ENCODE assay signal across 2 cellular contexts in the genomic region with DNA sequence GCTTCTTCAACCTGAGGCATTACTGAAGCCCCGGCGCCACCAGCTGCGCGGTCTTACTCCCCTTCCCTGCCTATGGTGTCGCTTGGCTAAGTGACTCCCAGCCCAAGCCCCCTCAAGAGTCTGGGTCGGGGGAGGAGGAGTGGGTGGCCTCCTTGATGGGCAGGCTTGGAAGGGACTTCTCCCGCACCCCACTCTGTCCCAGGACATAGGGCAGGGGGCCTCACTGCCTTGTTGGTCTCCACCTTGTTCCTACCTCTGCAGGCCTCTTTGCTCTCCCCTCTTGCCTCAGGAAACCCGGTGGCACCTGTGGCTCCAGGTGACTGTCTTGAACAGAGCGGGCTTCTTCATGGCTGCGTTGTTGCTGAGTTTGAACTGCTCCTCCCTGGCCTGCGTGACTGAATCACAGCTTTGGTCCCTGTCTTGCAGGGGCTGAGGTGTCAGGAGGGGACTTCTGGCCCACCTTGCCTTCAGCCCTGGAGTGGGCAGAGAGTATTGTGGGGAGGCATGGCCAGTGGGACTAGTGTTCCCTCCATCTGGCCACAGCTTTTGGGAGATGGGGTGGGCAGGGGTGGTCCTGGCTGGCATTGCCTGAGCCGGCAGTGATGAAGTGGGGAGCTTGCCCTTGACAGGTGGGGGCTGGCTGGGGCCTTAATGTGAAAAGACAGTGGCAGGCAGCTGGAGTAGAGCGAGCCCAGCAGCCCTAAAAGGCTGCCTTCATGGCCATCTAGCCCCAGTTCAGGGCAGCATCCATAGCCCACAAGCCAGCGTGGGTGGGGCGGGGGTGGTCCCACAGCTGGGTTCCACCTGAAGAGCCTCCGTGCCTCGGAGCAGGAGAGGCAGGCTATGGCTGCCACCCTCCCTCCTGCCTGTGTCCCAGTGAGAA.
TF ChIP-seq lines count a peak whose summit lies in the region.

No MANE protein-coding gene starts in this region.

TF ChIP-seq in HEK293, 187 proteins besides CTCF, POLR2A, EP300 and RAD21 (continues in another document):
- TF ChIP-seq, protein P1, sequence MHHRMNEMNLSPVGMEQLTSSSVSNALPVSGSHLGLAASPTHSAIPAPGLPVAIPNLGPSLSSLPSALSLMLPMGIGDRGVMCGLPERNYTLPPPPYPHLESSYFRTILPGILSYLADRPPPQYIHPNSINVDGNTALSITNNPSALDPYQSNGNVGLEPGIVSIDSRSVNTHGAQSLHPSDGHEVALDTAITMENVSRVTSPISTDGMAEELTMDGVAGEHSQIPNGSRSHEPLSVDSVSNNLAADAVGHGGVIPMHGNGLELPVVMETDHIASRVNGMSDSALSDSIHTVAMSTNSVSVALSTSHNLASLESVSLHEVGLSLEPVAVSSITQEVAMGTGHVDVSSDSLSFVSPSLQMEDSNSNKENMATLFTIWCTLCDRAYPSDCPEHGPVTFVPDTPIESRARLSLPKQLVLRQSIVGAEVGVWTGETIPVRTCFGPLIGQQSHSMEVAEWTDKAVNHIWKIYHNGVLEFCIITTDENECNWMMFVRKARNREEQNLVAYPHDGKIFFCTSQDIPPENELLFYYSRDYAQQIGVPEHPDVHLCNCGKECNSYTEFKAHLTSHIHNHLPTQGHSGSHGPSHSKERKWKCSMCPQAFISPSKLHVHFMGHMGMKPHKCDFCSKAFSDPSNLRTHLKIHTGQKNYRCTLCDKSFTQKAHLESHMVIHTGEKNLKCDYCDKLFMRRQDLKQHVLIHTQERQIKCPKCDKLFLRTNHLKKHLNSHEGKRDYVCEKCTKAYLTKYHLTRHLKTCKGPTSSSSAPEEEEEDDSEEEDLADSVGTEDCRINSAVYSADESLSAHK (tag by site-specific recombination; IDR thresholded peaks at IDR 0.05), result no peak
- no peak for TF ChIP-seq ZSCAN23 (tag by site-specific recombination; IDR thresholded peaks at IDR 0.05)
- TF ChIP-seq ZNF426 (tag by site-specific recombination; IDR thresholded peaks at IDR 0.05), result no peak
- TF ChIP-seq ZNF596 (tag by site-specific recombination; IDR thresholded peaks at IDR 0.05), result no peak
- TF ChIP-seq ZFHX2 (tag by site-specific recombination; conservative IDR thresholded peaks at IDR 0.05), result peak; percentile 74
- TF ChIP-seq ZFP41 (tag by site-specific recombination; IDR thresholded peaks at IDR 0.05; ENCODE audit: borderline replicate concordance), result no peak
- peak; percentile 85 for TF ChIP-seq SCRT1 (tag by site-specific recombination; IDR thresholded peaks at IDR 0.05; ENCODE audit: borderline replicate concordance)
- TF ChIP-seq SCRT2 (tag by site-specific recombination; IDR thresholded peaks at IDR 0.05), result peak; percentile 85
- no peak for TF ChIP-seq ZNF202 (tag by site-specific recombination; IDR thresholded peaks at IDR 0.05; ENCODE audit: borderline replicate concordance)
- no peak for TF ChIP-seq SETDB1 (IDR thresholded peaks at IDR 0.05; ENCODE audit: insufficient read length, low read length)
- TF ChIP-seq, protein P2, sequence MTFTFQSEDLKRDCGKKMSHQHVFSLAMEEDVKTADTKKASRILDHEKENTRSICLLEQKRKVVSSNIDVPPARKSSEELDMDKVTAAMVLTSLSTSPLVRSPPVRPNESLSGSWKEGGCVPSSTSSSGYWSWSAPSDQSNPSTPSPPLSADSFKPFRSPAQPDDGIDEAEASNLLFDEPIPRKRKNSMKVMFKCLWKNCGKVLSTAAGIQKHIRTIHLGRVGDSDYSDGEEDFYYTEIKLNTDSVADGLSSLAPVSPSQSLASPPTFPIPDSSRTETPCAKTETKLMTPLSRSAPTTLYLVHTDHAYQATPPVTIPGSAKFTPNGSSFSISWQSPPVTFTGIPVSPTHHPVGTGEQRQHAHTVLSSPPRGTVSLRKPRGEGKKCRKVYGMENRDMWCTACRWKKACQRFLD (tag by site-specific recombination; IDR thresholded peaks at IDR 0.05), result no peak
- TF ChIP-seq ZNF221 (tag by site-specific recombination; IDR thresholded peaks at IDR 0.05; ENCODE audit: borderline replicate concordance), result no peak
- TF ChIP-seq ZNF660 (tag by site-specific recombination; IDR thresholded peaks at IDR 0.05), result no peak
- no peak for TF ChIP-seq GFI1B (tag by site-specific recombination; IDR thresholded peaks at IDR 0.05)
- TF ChIP-seq ZNF248 (tag by site-specific recombination; IDR thresholded peaks at IDR 0.05), result no peak
- TF ChIP-seq ZNF37A (tag by site-specific recombination; IDR thresholded peaks at IDR 0.05), result no peak
- TF ChIP-seq ZNF10 (tag by site-specific recombination; IDR thresholded peaks at IDR 0.05), result no peak
- TF ChIP-seq, protein P3, sequence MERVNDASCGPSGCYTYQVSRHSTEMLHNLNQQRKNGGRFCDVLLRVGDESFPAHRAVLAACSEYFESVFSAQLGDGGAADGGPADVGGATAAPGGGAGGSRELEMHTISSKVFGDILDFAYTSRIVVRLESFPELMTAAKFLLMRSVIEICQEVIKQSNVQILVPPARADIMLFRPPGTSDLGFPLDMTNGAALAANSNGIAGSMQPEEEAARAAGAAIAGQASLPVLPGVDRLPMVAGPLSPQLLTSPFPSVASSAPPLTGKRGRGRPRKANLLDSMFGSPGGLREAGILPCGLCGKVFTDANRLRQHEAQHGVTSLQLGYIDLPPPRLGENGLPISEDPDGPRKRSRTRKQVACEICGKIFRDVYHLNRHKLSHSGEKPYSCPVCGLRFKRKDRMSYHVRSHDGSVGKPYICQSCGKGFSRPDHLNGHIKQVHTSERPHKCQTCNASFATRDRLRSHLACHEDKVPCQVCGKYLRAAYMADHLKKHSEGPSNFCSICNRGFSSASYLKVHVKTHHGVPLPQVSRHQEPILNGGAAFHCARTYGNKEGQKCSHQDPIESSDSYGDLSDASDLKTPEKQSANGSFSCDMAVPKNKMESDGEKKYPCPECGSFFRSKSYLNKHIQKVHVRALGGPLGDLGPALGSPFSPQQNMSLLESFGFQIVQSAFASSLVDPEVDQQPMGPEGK (tag by site-specific recombination; IDR thresholded peaks at IDR 0.05), result no peak
- no peak for TF ChIP-seq GLIS2 (tag by site-specific recombination; IDR thresholded peaks at IDR 0.05)
- TF ChIP-seq ZNF558 (tag by site-specific recombination; IDR thresholded peaks at IDR 0.05), result no peak
- no peak for TF ChIP-seq ZNF701 (tag by site-specific recombination; IDR thresholded peaks at IDR 0.05)
- TF ChIP-seq, protein P4, sequence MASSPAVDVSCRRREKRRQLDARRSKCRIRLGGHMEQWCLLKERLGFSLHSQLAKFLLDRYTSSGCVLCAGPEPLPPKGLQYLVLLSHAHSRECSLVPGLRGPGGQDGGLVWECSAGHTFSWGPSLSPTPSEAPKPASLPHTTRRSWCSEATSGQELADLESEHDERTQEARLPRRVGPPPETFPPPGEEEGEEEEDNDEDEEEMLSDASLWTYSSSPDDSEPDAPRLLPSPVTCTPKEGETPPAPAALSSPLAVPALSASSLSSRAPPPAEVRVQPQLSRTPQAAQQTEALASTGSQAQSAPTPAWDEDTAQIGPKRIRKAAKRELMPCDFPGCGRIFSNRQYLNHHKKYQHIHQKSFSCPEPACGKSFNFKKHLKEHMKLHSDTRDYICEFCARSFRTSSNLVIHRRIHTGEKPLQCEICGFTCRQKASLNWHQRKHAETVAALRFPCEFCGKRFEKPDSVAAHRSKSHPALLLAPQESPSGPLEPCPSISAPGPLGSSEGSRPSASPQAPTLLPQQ (tag by site-specific recombination; IDR thresholded peaks at IDR 0.05), result no peak
- no peak for TF ChIP-seq ZNF600 (tag by site-specific recombination; IDR thresholded peaks at IDR 0.05)
- 0 out of 2 replicates have a peak, but pooled peaks have one; percentile 15 for TF ChIP-seq KLF1 (tag by site-specific recombination; IDR thresholded peaks at IDR 0.05)
- no peak for TF ChIP-seq ZNF624 (tag by site-specific recombination; IDR thresholded peaks at IDR 0.05)

TF ChIP-seq in K562, 482 proteins besides CTCF, POLR2A, EP300 and RAD21:
- TF ChIP-seq, protein P5, sequence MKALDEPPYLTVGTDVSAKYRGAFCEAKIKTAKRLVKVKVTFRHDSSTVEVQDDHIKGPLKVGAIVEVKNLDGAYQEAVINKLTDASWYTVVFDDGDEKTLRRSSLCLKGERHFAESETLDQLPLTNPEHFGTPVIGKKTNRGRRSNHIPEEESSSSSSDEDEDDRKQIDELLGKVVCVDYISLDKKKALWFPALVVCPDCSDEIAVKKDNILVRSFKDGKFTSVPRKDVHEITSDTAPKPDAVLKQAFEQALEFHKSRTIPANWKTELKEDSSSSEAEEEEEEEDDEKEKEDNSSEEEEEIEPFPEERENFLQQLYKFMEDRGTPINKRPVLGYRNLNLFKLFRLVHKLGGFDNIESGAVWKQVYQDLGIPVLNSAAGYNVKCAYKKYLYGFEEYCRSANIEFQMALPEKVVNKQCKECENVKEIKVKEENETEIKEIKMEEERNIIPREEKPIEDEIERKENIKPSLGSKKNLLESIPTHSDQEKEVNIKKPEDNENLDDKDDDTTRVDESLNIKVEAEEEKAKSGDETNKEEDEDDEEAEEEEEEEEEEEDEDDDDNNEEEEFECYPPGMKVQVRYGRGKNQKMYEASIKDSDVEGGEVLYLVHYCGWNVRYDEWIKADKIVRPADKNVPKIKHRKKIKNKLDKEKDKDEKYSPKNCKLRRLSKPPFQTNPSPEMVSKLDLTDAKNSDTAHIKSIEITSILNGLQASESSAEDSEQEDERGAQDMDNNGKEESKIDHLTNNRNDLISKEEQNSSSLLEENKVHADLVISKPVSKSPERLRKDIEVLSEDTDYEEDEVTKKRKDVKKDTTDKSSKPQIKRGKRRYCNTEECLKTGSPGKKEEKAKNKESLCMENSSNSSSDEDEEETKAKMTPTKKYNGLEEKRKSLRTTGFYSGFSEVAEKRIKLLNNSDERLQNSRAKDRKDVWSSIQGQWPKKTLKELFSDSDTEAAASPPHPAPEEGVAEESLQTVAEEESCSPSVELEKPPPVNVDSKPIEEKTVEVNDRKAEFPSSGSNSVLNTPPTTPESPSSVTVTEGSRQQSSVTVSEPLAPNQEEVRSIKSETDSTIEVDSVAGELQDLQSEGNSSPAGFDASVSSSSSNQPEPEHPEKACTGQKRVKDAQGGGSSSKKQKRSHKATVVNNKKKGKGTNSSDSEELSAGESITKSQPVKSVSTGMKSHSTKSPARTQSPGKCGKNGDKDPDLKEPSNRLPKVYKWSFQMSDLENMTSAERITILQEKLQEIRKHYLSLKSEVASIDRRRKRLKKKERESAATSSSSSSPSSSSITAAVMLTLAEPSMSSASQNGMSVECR (CRISPR knock-in tag; IDR thresholded peaks at IDR 0.05), result no peak
- TF ChIP-seq, protein P6, sequence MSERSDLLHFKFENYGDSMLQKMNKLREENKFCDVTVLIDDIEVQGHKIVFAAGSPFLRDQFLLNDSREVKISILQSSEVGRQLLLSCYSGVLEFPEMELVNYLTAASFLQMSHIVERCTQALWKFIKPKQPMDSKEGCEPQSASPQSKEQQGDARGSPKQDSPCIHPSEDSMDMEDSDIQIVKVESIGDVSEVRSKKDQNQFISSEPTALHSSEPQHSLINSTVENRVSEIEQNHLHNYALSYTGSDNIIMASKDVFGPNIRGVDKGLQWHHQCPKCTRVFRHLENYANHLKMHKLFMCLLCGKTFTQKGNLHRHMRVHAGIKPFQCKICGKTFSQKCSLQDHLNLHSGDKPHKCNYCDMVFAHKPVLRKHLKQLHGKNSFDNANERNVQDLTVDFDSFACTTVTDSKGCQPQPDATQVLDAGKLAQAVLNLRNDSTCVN (CRISPR knock-in tag; IDR thresholded peaks at IDR 0.05), result no peak
- no peak for TF ChIP-seq ZSCAN29 (IDR thresholded peaks at IDR 0.05)
- peak; percentile 35; the same call in 1 of the 2 replicates for TF ChIP-seq POLR2G (IDR thresholded peaks at IDR 0.05; ENCODE audit: low read depth, low read length)
- no peak for TF ChIP-seq ZFP30 (CRISPR knock-in tag; IDR thresholded peaks at IDR 0.05; ENCODE audit: borderline replicate concordance)
